In the genomic region with DNA sequence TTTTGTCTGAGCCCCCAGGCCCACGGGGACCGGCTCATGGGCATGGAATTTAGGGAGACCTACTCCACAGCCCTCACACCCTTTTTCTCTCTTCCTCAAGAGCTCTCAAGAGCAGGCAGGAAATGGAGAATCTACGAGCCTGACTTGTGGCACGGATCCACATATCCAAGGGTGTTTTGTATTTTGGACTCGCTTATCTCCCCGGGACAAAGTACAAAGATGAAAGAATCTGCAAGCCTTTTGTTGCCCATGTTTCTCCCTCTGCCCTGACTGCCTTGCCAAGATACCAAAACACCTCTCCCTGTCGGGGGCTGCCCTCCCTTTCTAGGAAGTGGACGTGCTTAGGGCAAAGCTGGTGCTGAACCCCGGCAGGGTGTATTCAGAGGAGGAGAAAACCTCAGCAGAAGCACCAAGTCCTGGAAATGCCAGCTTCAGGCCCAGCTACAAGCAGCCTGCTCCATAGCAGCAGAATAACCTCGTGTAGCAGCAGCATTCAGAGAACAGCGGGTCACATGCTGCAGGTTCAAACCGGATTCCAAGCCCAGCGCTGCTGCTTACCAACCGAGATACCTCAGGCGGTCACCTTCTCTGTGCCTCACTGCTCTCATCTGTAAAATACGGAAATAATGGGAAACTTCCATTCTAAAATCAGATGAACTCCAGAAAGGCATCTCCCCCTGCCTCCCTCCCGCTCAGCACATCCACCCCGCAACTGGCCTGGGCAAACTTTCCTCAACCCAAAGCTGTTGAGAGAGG, we compare ENCODE assay signal across 11 cellular contexts. TPM values are rescaled to one million over a fixed set of nuclear protein-coding genes. Genes with fewer than 3 reads are reported as not detected.
A peak's percentile ranks its signal among the peaks of the same experiment; 100 is the strongest.
DNase-seq lines count a peak whose midpoint lies in the region; ATAC-seq, FAIRE-seq and TF ChIP-seq lines count a peak whose summit lies in the region.
"Had no signal": no experiment of that assay in that cellular context is flagged by ENCODE, and none has a peak within 500 bp of the region (broad histone marks: within the 10 kb centered on the region; RNA-seq: fewer than 3 reads in every experiment).

No MANE protein-coding gene starts in this region.

- peaks cover 32 to 47% of the 10 kb centered on the region in 2 donors for H3K4me1 ChIP-seq in thyroid gland

- DNase-seq in NCI-H1092 treated with DMSO at 0.1 percent for 48 hours (lab: John Stamatoyannopoulos, UW) (peak; percentile 47), NCI-H1092 (lab: John Stamatoyannopoulos, UW) (no peak), bronchial epithelial cell (ENCODE audit: low read depth) (peak; percentile 51), left colon (peak; percentile 71 to 85), thyroid gland (peak; percentile 61 to 78), iPS-NIHi7 (ENCODE audit: extremely low spot score) (no peak), T-helper 9 cell (no peak), brain microvascular endothelial cell (no peak)
- DNase-seq: activated naive CD4-positive, alpha-beta T cell treated with anti-CD3 and anti-CD28 coated beads, Interleukin-2, amount 50 U/mL, for 16 hours; NCI-H146; T-helper 2 cell had no signal

- no peak for FAIRE-seq in bronchial epithelial cell (lab: Jason Lieb, UNC)

- no peak for TF ChIP-seq CTCF in bronchial epithelial cell (IDR thresholded peaks at IDR 0.05; ENCODE audit: insufficient read depth, low read length, severe bottlenecking)
- TF ChIP-seq CTCF in thyroid gland (IDR thresholded peaks at IDR 0.05) = no peak
- no peak for TF ChIP-seq CTCF in brain microvascular endothelial cell (IDR thresholded peaks at IDR 0.05; ENCODE audit: low read depth, low read length, missing control alignments)

- H3K4me3 ChIP-seq in bronchial epithelial cell (ENCODE audit: low read depth, low read length) = no peak overlapping the region
- no peak overlapping the region for H3K4me3 ChIP-seq in thyroid gland (replicated peaks in 1 of 3)
- no peak overlapping the region for H3K4me3 ChIP-seq in brain microvascular endothelial cell (ENCODE audit: low read depth, low read length)

- in situ Hi-C loops in brain microvascular endothelial cell (cut with HindIII; ENCODE audit: low pct_ligation_motif_present, low sequenced_read_pairs) = no loop called here

- ATAC-seq in left colon = peak; percentile 67

- H3K36me3 ChIP-seq in bronchial epithelial cell (ENCODE audit: control insufficient read depth, insufficient read depth, low read length) (no peaks in the 10 kb centered on the region), thyroid gland (peaks cover 4 to 7% of the 10 kb centered on the region in 2 donors), brain microvascular endothelial cell (replicated peaks) (peaks cover 34% of the 10 kb centered on the region)

- 20% methylated on average over 18 of the region's 18 CpGs for WGBS in thyroid gland, 2 donors

- H3K27ac ChIP-seq in thyroid gland = peak overlapping the region; percentile 71 to 85 (median 80)
- no peak overlapping the region for H3K27ac ChIP-seq in brain microvascular endothelial cell

- H3K27me3 ChIP-seq in bronchial epithelial cell (ENCODE audit: control insufficient read depth, insufficient read depth, low read length) (no peaks in the 10 kb centered on the region), thyroid gland (no peaks in the 10 kb centered on the region), brain microvascular endothelial cell (replicated peaks) (no peaks in the 10 kb centered on the region)

- intact Hi-C loops in left colon (cut with DNase I, micrococcal nuclease) = loop anchor here in 1 of 2 donors (10.0 kb wide), 1 partner anchor 171 kb away; the partner anchor contains the start of gene FLNB
- intact Hi-C loops in thyroid gland (cut with DNase I) = no loop called here

- TF ChIP-seq POLR2A in thyroid gland (IDR thresholded peaks at IDR 0.05) = no peak

- H3K9me3 ChIP-seq in thyroid gland = no peaks in the 10 kb centered on the region

RNA-seq across cellular contexts. Expression of gene DNASE1L3, which starts 35.2 kb away (rescaled TPM):
- total RNA-seq in bronchial epithelial cell = 2.3 TPM in 1 of 2 replicates, not detected in the other
- 1 to 10 TPM; 1.2 to 8.1 TPM for total RNA-seq in left colon
- total RNA-seq in thyroid gland = 10 to 100 TPM in 3 of 4 donors, 1 to 10 TPM in 1; 5.7 to 53.3 (median 14.1) TPM

Comparison
In these comparisons a context has a peak if more than half of its experiments do, and no peak if none do; other contexts are left out.
1. DNase-seq: peak in NCI-H1092 treated with DMSO at 0.1 percent for 48 hours (single experiment), bronchial epithelial cell (single experiment), left colon (2 of 2) and thyroid gland (2 of 2); none in NCI-H1092 (single experiment), iPS-NIHi7 (single experiment), T-helper 9 cell (single experiment) and brain microvascular endothelial cell (single experiment).